In the genomic region with DNA sequence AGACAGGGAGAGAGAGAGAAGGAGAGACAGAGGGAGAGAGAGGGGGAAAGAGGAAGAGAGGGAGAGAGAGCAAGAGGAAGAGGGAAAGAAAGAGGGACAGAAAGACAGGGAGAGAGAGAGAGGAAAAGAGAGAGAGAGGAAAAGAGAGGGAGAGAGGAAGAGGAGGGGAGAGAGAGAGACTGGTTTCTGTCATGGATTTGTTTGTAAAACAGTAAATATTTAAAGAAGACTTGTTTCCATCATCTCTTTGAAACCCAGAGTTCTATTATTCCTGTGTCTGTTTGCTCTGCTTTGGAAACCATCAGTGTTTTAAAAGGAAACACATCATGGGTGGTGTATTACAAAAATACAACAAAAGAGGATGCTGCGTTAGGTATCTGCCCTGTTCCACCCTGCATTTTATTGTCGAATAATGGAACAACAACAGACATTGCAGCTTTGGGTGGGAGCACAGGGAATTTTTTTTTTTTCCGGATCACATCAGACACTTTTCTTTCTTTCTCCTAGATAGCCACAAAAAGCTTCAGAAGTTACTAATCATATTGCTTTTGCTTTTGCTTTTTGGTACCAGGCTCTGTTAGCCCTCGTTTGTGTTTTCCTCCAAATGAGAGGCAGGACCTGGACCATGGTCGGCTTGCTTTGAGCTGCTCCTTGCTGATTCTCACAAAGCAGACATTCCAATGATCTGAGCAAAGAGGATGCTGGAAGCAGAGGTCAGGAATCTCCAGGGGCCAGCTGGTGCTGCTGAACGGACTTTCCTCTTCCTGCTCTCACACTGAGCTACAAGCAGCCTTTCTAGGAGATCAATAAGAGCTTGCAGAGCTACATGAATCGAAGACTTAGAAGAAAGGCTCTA, we compare ENCODE assay signal across 10 cellular contexts.
DNase-seq lines count a peak whose midpoint lies in the region; ATAC-seq, FAIRE-seq and TF ChIP-seq lines count a peak whose summit lies in the region.
"Had no signal": no experiment of that assay in that cellular context is flagged by ENCODE, and none has a peak within 500 bp of the region (broad histone marks: within the 10 kb centered on the region; RNA-seq: fewer than 3 reads in every experiment).

No MANE protein-coding gene starts in this region.

- H3K9me3 ChIP-seq in left lung (no peaks in the 10 kb centered on the region), transverse colon (no peaks in the 10 kb centered on the region)

- no peak for DNase-seq in activated CD4-positive, alpha-beta T cell treated with anti-CD3 and anti-CD28 coated beads, Interleukin-2, amount 10 ng/mL, durations not matched to agents 24 days and 14 days
- DNase-seq in activated CD4-positive, alpha-beta T cell treated with anti-CD3 and anti-CD28 coated beads for 4 hours = no peak
- DNase-seq in central memory CD8-positive, alpha-beta T cell (ENCODE audit: low spot score in 2 of 2) = no peak
- DNase-seq in left lung = no peak
- DNase-seq in transverse colon = peak; percentile 24
- no peak for DNase-seq in cerebellar cortex (ENCODE audit: low spot score)
- no peak for DNase-seq in GM12892 (ENCODE audit: insufficient read length)
- DNase-seq in putamen (ENCODE audit: low spot score) = no peak
- DNase-seq: activated CD8-positive, alpha-beta memory T cell treated with anti-CD3 and anti-CD28 coated beads, Interleukin-2, amount 50 U/mL, for 48 hours had no signal

- peak overlapping the region; percentile 52 for H3K4me3 Mint-ChIP-seq in activated CD4-positive, alpha-beta T cell treated with anti-CD3 and anti-CD28 coated beads, Interleukin-2, amount 10 ng/mL, durations not matched to agents 24 days and 14 days
- no peak overlapping the region for H3K4me3 Mint-ChIP-seq in central memory CD8-positive, alpha-beta T cell
- H3K4me3 Mint-ChIP-seq: B cell had no signal

- intact Hi-C loops in activated CD4-positive, alpha-beta T cell treated with anti-CD3 and anti-CD28 coated beads, Interleukin-2, amount 10 ng/mL, durations not matched to agents 24 days and 14 days (cut with micrococcal nuclease) = loop anchor here (2.0 to 5.0 kb wide), 2 partner anchors 34 to 57 kb away; no protein-coding TSS in a partner anchor
- intact Hi-C loops in left lung (cut with DNase I) (no loop called here), transverse colon (cut with DNase I; ENCODE audit: low total_unique reads) (no loop called here)

- no peak for TF ChIP-seq POLR2A in transverse colon (IDR thresholded peaks at IDR 0.05)
- TF ChIP-seq POLR2A in GM12892 (IDR thresholded peaks at IDR 0.05; ENCODE audit: low read depth, low read length) = no peak

- peak overlapping the region; percentile 62 for H3K27ac Mint-ChIP-seq in activated CD4-positive, alpha-beta T cell treated with anti-CD3 and anti-CD28 coated beads, Interleukin-2, amount 10 ng/mL, durations not matched to agents 24 days and 14 days
- H3K27ac Mint-ChIP-seq in central memory CD8-positive, alpha-beta T cell (ENCODE audit: low read depth) = peak overlapping the region; percentile 52
- H3K27ac Mint-ChIP-seq: B cell had no signal

- no peaks in the 10 kb centered on the region for H3K36me3 ChIP-seq in left lung
- no peaks in the 10 kb centered on the region for H3K36me3 ChIP-seq in transverse colon

- H3K4me3 ChIP-seq in left lung = no peak overlapping the region
- no peak overlapping the region for H3K4me3 ChIP-seq in transverse colon

- peaks cover 18% of the 10 kb centered on the region for H3K4me1 Mint-ChIP-seq in activated CD4-positive, alpha-beta T cell treated with anti-CD3 and anti-CD28 coated beads, Interleukin-2, amount 10 ng/mL, durations not matched to agents 24 days and 14 days
- peaks cover 9% of the 10 kb centered on the region for H3K4me1 Mint-ChIP-seq in central memory CD8-positive, alpha-beta T cell
- H3K4me1 Mint-ChIP-seq: B cell had no signal

- H3K27ac ChIP-seq in left lung (peak overlapping the region; percentile 38 to 66), transverse colon (peak overlapping the region; percentile 52 to 70 (median 62))

- in situ Hi-C loops in transverse colon (cut with MboI; ENCODE audit: low pct_ligation_motif_present in 1 of 4, low pct_unique_long_range_greater_than_20kb in 1 of 4, low sequenced_read_pairs in 3 of 4) = no loop called here

- peaks cover 17% of the 10 kb centered on the region for H3K27me3 Mint-ChIP-seq in activated CD4-positive, alpha-beta T cell treated with anti-CD3 and anti-CD28 coated beads, Interleukin-2, amount 10 ng/mL, durations not matched to agents 24 days and 14 days
- no peaks in the 10 kb centered on the region for H3K27me3 Mint-ChIP-seq in central memory CD8-positive, alpha-beta T cell
- H3K27me3 Mint-ChIP-seq: B cell had no signal

- TF ChIP-seq EP300 in transverse colon (IDR thresholded peaks at IDR 0.05; ENCODE audit: low read depth) = no peak

- no peak for ATAC-seq in central memory CD8-positive, alpha-beta T cell (replicated peaks; ENCODE audit: extremely low read depth, poor library complexity, severe bottlenecking)
- peak; percentile 45 for ATAC-seq in left lung

- WGBS in transverse colon (ENCODE audit: low coverage in 1 of 2), 2 donors = 29 to 47% methylated on average over 3 to 7 of the region's 7 CpGs

- H3K36me3 Mint-ChIP-seq in activated CD4-positive, alpha-beta T cell treated with anti-CD3 and anti-CD28 coated beads, Interleukin-2, amount 10 ng/mL, durations not matched to agents 24 days and 14 days (ENCODE audit: low read depth) = no peaks in the 10 kb centered on the region
- no peaks in the 10 kb centered on the region for H3K36me3 Mint-ChIP-seq in central memory CD8-positive, alpha-beta T cell (ENCODE audit: insufficient read depth)

- H3K27me3 ChIP-seq in left lung = no peaks in the 10 kb centered on the region
- H3K27me3 ChIP-seq in transverse colon = no peaks in the 10 kb centered on the region

- no peak for FAIRE-seq in GM12892 (lab: Jason Lieb, UNC)

- H3K9me3 Mint-ChIP-seq in activated CD4-positive, alpha-beta T cell treated with anti-CD3 and anti-CD28 coated beads, Interleukin-2, amount 10 ng/mL, durations not matched to agents 24 days and 14 days = no peaks in the 10 kb centered on the region
- H3K9me3 Mint-ChIP-seq in central memory CD8-positive, alpha-beta T cell = no peaks in the 10 kb centered on the region

- H3K4me1 ChIP-seq in left lung (peaks cover 0 to 33% of the 10 kb centered on the region in 2 donors), transverse colon (peaks cover 0 to 30% (median 3%) of the 10 kb centered on the region in 4 donors)

- TF ChIP-seq CTCF in left lung (IDR thresholded peaks at IDR 0.05) (no peak), transverse colon (IDR thresholded peaks at IDR 0.05) (no peak)
